8 cellular contexts compared by ENCODE assay signal in the genomic region with DNA sequence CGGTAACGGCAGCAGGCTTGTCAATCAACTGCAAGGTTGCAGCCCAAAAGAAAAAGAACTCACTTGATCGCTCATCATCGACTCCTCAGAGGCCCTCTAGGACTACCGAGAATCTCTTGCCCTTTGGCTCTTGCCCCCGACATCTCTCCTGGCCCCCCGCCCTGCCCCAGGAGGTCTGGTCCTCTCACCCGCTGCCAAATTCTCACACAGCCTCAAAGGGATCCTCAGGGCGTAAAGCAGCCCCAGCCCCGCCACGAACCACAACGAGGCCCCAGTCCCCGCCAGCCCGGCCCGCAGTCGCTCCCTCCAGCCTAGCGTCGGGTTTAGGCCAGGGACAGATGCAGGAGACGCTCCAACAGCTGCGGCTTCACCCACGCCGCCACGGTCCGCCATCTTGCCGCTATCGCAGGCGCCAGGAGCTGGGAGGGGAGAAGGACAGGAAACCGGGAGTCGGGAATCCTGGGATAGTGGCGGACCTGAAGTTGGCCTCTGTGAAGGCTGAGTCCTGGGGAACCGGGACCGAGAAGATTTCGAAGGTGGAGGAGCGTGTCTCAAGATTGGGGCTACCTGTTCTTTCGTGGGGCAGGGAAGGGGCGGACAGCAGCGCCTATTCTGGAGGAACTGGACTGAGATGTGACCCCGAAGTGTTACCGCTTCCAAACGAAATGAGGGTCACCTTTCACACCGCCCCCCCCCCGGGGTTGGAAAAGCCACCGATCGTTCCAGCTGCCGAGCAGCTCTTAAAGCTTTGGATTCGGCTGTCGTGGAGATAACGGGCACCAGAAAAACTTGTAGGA. TPM values are rescaled to one million over a fixed set of nuclear protein-coding genes. Genes with fewer than 3 reads are reported as not detected.
DNase-seq lines count a peak whose midpoint lies in the region; ATAC-seq lines count a peak whose summit lies in the region.

A gene with protein sequence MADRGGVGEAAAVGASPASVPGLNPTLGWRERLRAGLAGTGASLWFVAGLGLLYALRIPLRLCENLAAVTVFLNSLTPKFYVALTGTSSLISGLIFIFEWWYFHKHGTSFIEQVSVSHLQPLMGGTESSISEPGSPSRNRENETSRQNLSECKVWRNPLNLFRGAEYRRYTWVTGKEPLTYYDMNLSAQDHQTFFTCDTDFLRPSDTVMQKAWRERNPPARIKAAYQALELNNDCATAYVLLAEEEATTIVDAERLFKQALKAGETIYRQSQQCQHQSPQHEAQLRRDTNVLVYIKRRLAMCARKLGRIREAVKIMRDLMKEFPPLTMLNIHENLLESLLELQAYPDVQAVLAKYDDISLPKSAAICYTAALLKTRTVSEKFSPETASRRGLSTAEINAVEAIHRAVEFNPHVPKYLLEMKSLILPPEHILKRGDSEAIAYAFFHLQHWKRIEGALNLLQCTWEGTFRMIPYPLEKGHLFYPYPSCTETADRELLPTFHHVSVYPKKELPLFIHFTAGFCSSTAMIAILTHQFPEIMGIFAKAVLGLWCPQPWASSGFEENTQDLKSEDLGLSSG (minus strand): TSS at position 421 of the 797 bp plus-strand sequence. CDS start 28 bp downstream, at position 393.

- peak; percentile 65 for DNase-seq in Caki2 (ENCODE audit: low read depth)
- DNase-seq in NCI-H774 (lab: John Stamatoyannopoulos, UW), result peak; percentile 57
- DNase-seq in activated T-cell treated with anti-CD3 and anti-CD28 coated beads for 1 hour (ENCODE audit: low read depth), result peak; percentile 50
- no peak for DNase-seq in mesenteric fat pad (ENCODE audit: low spot score)
- peak; percentile 19 for DNase-seq in stimulated activated CD8-positive, alpha-beta memory T cell treated with anti-CD3 and anti-CD28 coated beads, Interleukin-15, amount 100 ng/mL, for 1 hour (ENCODE audit: low read depth)

- in situ Hi-C loops in Caki2 (cut with HindIII; ENCODE audit: low pct_unique_long_range_greater_than_20kb, low sequenced_read_pairs), result no loop called here
- in situ Hi-C loops in endometrial microvascular endothelial cells (cut with HindIII; ENCODE audit: inconsistent ontology term, low pct_unique_long_range_greater_than_20kb, low sequenced_read_pairs), result no loop called here

- peak; percentile 24 for ATAC-seq in HG02885 (IDR thresholded peaks at IDR 0.05; ENCODE audit: poor library complexity, unreplicated experiment)
- no peak for ATAC-seq in GM21360 (IDR thresholded peaks at IDR 0.05; ENCODE audit: unreplicated experiment)

RNA-seq across cellular contexts. Expression of the gene that starts here (rescaled TPM):
- total RNA-seq in Caki2 (2014; rRNA removed; shearing (Covaris generic); ENCODE audit: low replicate concordance), result 11.2 and 12.8 TPM in 2 replicates
- total RNA-seq in endometrial microvascular endothelial cells (ENCODE audit: inconsistent ontology term), result 16.1 TPM
- total RNA-seq in mesenteric fat pad, result 17.9 TPM
